ENCODE assay signal across 1 cellular context in the genomic region with DNA sequence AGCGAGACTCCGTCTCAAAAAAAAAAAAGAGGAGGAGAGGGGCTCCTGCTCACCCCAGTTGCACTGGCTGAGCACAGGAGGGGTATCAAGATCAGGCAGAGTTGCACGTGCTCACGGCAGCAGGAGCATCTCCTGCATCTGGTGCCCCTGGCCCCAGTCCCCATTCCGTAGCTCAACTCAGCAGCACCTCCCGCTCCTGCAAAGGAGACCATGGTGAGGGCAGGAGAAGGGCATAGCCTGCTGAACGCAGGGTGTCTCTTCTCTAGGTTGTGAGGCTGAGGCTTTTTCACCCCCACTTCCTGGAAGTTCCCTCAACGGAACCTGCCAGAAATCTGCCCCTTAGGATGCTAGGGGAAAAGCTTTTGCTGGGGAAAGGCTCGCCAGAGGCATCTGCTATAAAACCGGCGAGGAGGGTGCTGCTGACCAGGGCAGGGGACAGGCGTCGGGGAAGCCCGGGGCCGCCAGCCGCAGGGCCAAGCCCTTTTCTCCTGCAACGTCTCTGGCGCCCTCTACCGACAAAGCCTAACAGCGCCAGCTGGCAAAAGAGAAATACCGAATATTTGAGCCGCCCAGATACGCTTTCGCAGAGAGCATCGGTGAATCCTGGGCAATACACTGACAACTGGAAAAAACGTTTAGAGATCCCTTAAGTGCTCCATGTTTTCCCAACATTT.
TF ChIP-seq lines count a peak whose summit lies in the region.

No MANE protein-coding gene starts in this region.

TF ChIP-seq in HepG2, 621 proteins besides CTCF, POLR2A, EP300 and RAD21 (continued from another document and continues in another):
- TF ChIP-seq, protein P1, sequence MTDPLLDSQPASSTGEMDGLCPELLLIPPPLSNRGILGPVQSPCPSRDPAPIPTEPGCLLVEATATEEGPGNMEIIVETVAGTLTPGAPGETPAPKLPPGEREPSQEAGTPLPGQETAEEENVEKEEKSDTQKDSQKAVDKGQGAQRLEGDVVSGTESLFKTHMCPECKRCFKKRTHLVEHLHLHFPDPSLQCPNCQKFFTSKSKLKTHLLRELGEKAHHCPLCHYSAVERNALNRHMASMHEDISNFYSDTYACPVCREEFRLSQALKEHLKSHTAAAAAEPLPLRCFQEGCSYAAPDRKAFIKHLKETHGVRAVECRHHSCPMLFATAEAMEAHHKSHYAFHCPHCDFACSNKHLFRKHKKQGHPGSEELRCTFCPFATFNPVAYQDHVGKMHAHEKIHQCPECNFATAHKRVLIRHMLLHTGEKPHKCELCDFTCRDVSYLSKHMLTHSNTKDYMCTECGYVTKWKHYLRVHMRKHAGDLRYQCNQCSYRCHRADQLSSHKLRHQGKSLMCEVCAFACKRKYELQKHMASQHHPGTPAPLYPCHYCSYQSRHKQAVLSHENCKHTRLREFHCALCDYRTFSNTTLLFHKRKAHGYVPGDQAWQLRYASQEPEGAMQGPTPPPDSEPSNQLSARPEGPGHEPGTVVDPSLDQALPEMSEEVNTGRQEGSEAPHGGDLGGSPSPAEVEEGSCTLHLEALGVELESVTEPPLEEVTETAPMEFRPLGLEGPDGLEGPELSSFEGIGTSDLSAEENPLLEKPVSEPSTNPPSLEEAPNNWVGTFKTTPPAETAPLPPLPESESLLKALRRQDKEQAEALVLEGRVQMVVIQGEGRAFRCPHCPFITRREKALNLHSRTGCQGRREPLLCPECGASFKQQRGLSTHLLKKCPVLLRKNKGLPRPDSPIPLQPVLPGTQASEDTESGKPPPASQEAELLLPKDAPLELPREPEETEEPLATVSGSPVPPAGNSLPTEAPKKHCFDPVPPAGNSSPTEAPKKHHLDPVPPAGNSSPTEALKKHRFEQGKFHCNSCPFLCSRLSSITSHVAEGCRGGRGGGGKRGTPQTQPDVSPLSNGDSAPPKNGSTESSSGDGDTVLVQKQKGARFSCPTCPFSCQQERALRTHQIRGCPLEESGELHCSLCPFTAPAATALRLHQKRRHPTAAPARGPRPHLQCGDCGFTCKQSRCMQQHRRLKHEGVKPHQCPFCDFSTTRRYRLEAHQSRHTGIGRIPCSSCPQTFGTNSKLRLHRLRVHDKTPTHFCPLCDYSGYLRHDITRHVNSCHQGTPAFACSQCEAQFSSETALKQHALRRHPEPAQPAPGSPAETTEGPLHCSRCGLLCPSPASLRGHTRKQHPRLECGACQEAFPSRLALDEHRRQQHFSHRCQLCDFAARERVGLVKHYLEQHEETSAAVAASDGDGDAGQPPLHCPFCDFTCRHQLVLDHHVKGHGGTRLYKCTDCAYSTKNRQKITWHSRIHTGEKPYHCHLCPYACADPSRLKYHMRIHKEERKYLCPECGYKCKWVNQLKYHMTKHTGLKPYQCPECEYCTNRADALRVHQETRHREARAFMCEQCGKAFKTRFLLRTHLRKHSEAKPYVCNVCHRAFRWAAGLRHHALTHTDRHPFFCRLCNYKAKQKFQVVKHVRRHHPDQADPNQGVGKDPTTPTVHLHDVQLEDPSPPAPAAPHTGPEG (CRISPR knock-in tag; IDR thresholded peaks at IDR 0.05) = no peak
- TF ChIP-seq CBX1 (IDR thresholded peaks at IDR 0.05; ENCODE audit: low read depth) (peak; percentile 65), GATAD1 (CRISPR knock-in tag; IDR thresholded peaks at IDR 0.05) (peak; percentile 38; the same call in 1 of the 2 replicates), DMAP1 (CRISPR knock-in tag; IDR thresholded peaks at IDR 0.05) (peak; percentile 56; the same call in 1 of the 2 replicates), MIXL1 (CRISPR knock-in tag; IDR thresholded peaks at IDR 0.05) (no peak), XRCC5 (optimal IDR thresholded peaks at IDR 0.05; ENCODE audit: low read length) (peak; percentile 93), CEBPG (CRISPR knock-in tag; IDR thresholded peaks at IDR 0.05) (peak; percentile 37; the same call in 1 of the 2 replicates), HDAC2 (CRISPR knock-in tag; IDR thresholded peaks at IDR 0.05) (peak; percentile 62; the same call in 1 of the 2 replicates), SIN3A (IDR thresholded peaks at IDR 0.05; ENCODE audit: borderline replicate concordance, low read depth, low read length) (no peak), POLR2G (IDR thresholded peaks at IDR 0.05; ENCODE audit: low read depth, low read length) (no peak), ZNF263 (CRISPR knock-in tag; IDR thresholded peaks at IDR 0.05) (no peak), PHF20 (CRISPR knock-in tag; IDR thresholded peaks at IDR 0.05) (no peak), NFIB (CRISPR knock-in tag; IDR thresholded peaks at IDR 0.05; ENCODE audit: borderline replicate concordance) (no peak), ASH2L (IDR thresholded peaks at IDR 0.05; ENCODE audit: insufficient read length, low read depth, low read length) (peak; percentile 38), MED1 (CRISPR knock-in tag; IDR thresholded peaks at IDR 0.05) (peak; percentile 42; the same call in 1 of the 2 replicates), ZBTB8A (CRISPR knock-in tag; IDR thresholded peaks at IDR 0.05; ENCODE audit: borderline replicate concordance, low read depth) (no peak), ZNF781 (CRISPR knock-in tag; IDR thresholded peaks at IDR 0.05; ENCODE audit: borderline replicate concordance, not compliant biosample characterization) (no peak), HNRNPLL (IDR thresholded peaks at IDR 0.05; ENCODE audit: low read depth, low read length, poor library complexity, severe bottlenecking) (no peak), AGO1 (IDR thresholded peaks at IDR 0.05; ENCODE audit: low read depth, low read length, poor library complexity, severe bottlenecking) (no peak), SCMH1 (CRISPR knock-in tag; IDR thresholded peaks at IDR 0.05; ENCODE audit: borderline replicate concordance) (no peak), CBFB (CRISPR knock-in tag; IDR thresholded peaks at IDR 0.05) (no peak), KAT8 (CRISPR knock-in tag; IDR thresholded peaks at IDR 0.05) (peak; percentile 56; the same call in 1 of the 2 replicates)
- TF ChIP-seq, protein P2, sequence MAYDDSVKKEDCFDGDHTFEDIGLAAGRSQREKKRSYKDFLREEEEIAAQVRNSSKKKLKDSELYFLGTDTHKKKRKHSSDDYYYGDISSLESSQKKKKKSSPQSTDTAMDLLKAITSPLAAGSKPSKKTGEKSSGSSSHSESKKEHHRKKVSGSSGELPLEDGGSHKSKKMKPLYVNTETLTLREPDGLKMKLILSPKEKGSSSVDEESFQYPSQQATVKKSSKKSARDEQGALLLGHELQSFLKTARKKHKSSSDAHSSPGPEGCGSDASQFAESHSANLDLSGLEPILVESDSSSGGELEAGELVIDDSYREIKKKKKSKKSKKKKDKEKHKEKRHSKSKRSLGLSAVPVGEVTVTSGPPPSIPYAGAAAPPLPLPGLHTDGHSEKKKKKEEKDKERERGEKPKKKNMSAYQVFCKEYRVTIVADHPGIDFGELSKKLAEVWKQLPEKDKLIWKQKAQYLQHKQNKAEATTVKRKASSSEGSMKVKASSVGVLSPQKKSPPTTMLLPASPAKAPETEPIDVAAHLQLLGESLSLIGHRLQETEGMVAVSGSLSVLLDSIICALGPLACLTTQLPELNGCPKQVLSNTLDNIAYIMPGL (CRISPR knock-in tag; IDR thresholded peaks at IDR 0.05; ENCODE audit: borderline replicate concordance in 1 of 2, low read depth in 1 of 2) = peak; percentile 87 to 89
- TF ChIP-seq, protein P3, sequence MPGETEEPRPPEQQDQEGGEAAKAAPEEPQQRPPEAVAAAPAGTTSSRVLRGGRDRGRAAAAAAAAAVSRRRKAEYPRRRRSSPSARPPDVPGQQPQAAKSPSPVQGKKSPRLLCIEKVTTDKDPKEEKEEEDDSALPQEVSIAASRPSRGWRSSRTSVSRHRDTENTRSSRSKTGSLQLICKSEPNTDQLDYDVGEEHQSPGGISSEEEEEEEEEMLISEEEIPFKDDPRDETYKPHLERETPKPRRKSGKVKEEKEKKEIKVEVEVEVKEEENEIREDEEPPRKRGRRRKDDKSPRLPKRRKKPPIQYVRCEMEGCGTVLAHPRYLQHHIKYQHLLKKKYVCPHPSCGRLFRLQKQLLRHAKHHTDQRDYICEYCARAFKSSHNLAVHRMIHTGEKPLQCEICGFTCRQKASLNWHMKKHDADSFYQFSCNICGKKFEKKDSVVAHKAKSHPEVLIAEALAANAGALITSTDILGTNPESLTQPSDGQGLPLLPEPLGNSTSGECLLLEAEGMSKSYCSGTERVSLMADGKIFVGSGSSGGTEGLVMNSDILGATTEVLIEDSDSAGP (CRISPR knock-in tag; IDR thresholded peaks at IDR 0.05; ENCODE audit: borderline replicate concordance) = peak; percentile 65; the same call in 1 of the 2 replicates
- TF ChIP-seq, protein P4, sequence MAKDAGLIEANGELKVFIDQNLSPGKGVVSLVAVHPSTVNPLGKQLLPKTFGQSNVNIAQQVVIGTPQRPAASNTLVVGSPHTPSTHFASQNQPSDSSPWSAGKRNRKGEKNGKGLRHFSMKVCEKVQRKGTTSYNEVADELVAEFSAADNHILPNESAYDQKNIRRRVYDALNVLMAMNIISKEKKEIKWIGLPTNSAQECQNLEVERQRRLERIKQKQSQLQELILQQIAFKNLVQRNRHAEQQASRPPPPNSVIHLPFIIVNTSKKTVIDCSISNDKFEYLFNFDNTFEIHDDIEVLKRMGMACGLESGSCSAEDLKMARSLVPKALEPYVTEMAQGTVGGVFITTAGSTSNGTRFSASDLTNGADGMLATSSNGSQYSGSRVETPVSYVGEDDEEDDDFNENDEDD (CRISPR knock-in tag; IDR thresholded peaks at IDR 0.05; ENCODE audit: borderline replicate concordance) = 0 out of 2 replicates have a peak, but pooled peaks have one; percentile 28
- TF ChIP-seq, protein P5, sequence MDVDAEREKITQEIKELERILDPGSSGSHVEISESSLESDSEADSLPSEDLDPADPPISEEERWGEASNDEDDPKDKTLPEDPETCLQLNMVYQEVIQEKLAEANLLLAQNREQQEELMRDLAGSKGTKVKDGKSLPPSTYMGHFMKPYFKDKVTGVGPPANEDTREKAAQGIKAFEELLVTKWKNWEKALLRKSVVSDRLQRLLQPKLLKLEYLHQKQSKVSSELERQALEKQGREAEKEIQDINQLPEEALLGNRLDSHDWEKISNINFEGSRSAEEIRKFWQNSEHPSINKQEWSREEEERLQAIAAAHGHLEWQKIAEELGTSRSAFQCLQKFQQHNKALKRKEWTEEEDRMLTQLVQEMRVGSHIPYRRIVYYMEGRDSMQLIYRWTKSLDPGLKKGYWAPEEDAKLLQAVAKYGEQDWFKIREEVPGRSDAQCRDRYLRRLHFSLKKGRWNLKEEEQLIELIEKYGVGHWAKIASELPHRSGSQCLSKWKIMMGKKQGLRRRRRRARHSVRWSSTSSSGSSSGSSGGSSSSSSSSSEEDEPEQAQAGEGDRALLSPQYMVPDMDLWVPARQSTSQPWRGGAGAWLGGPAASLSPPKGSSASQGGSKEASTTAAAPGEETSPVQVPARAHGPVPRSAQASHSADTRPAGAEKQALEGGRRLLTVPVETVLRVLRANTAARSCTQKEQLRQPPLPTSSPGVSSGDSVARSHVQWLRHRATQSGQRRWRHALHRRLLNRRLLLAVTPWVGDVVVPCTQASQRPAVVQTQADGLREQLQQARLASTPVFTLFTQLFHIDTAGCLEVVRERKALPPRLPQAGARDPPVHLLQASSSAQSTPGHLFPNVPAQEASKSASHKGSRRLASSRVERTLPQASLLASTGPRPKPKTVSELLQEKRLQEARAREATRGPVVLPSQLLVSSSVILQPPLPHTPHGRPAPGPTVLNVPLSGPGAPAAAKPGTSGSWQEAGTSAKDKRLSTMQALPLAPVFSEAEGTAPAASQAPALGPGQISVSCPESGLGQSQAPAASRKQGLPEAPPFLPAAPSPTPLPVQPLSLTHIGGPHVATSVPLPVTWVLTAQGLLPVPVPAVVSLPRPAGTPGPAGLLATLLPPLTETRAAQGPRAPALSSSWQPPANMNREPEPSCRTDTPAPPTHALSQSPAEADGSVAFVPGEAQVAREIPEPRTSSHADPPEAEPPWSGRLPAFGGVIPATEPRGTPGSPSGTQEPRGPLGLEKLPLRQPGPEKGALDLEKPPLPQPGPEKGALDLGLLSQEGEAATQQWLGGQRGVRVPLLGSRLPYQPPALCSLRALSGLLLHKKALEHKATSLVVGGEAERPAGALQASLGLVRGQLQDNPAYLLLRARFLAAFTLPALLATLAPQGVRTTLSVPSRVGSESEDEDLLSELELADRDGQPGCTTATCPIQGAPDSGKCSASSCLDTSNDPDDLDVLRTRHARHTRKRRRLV (CRISPR knock-in tag; IDR thresholded peaks at IDR 0.05) = no peak
- TF ChIP-seq, protein P6, sequence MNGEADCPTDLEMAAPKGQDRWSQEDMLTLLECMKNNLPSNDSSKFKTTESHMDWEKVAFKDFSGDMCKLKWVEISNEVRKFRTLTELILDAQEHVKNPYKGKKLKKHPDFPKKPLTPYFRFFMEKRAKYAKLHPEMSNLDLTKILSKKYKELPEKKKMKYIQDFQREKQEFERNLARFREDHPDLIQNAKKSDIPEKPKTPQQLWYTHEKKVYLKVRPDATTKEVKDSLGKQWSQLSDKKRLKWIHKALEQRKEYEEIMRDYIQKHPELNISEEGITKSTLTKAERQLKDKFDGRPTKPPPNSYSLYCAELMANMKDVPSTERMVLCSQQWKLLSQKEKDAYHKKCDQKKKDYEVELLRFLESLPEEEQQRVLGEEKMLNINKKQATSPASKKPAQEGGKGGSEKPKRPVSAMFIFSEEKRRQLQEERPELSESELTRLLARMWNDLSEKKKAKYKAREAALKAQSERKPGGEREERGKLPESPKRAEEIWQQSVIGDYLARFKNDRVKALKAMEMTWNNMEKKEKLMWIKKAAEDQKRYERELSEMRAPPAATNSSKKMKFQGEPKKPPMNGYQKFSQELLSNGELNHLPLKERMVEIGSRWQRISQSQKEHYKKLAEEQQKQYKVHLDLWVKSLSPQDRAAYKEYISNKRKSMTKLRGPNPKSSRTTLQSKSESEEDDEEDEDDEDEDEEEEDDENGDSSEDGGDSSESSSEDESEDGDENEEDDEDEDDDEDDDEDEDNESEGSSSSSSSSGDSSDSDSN (CRISPR knock-in tag; IDR thresholded peaks at IDR 0.05) = peak; percentile 17; the same call in 1 of the 2 replicates
- TF ChIP-seq, protein P7, sequence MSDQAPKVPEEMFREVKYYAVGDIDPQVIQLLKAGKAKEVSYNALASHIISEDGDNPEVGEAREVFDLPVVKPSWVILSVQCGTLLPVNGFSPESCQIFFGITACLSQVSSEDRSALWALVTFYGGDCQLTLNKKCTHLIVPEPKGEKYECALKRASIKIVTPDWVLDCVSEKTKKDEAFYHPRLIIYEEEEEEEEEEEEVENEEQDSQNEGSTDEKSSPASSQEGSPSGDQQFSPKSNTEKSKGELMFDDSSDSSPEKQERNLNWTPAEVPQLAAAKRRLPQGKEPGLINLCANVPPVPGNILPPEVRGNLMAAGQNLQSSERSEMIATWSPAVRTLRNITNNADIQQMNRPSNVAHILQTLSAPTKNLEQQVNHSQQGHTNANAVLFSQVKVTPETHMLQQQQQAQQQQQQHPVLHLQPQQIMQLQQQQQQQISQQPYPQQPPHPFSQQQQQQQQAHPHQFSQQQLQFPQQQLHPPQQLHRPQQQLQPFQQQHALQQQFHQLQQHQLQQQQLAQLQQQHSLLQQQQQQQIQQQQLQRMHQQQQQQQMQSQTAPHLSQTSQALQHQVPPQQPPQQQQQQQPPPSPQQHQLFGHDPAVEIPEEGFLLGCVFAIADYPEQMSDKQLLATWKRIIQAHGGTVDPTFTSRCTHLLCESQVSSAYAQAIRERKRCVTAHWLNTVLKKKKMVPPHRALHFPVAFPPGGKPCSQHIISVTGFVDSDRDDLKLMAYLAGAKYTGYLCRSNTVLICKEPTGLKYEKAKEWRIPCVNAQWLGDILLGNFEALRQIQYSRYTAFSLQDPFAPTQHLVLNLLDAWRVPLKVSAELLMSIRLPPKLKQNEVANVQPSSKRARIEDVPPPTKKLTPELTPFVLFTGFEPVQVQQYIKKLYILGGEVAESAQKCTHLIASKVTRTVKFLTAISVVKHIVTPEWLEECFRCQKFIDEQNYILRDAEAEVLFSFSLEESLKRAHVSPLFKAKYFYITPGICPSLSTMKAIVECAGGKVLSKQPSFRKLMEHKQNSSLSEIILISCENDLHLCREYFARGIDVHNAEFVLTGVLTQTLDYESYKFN (CRISPR knock-in tag; conservative IDR thresholded peaks at IDR 0.05) = peak; percentile 22; the same call in 1 of the 2 replicates
